ENCODE assay signal across 26 cellular contexts in genomic region chr1:24554714-24555113, GRCh38. TPM values are rescaled to one million over a fixed set of nuclear protein-coding genes. Genes with fewer than 3 reads are reported as not detected.
"Had no signal": no experiment of that assay in that cellular context is flagged by ENCODE, and none has a peak within 500 bp of the region (broad histone marks: within the 10 kb centered on the region; RNA-seq: fewer than 3 reads in every experiment).

No MANE protein-coding gene starts in this region.

- FAIRE-seq: frontal cortex had no signal

- H3K27me3 ChIP-seq: colonic mucosa, ovary, thyroid gland had no signal

- ATAC-seq: activated T-cell treated with anti-CD3 and anti-CD28 coated beads, Interleukin-2, amount 50 U/mL, for 4 hours; natural killer cell treated with Interleukin-12 subunit alpha and Interleukin-12 subunit beta and Interleukin-15 and Interleukin-18, amount 100 ng/mL, for 72 hours had no signal

- H3K36me3 ChIP-seq: adrenal gland, ascending aorta, brain microvascular endothelial cell, colonic mucosa, esophagus muscularis mucosa, left ventricle myocardium inferior, neutrophil, ovary, prostate gland, thyroid gland had no signal

- H3K4me1 ChIP-seq: ascending aorta, colonic mucosa, prostate gland had no signal

- DNase-seq: activated CD4-positive, alpha-beta T cell treated with anti-CD3 and anti-CD28 coated beads for 4 hours; activated CD4-positive, alpha-beta T cell treated with anti-CD3 and anti-CD28 coated beads, Interleukin-2, amount 50 U/mL, for 48 hours; activated CD4-positive, CD25-positive, alpha-beta regulatory T cell; activated CD8-positive, alpha-beta memory T cell treated with anti-CD3 and anti-CD28 coated beads, Interleukin-2, amount 50 U/mL, for 48 hours; activated naive CD4-positive, alpha-beta T cell treated with anti-CD3 and anti-CD28 coated beads for 36 hours; activated T-cell treated with anti-CD3 and anti-CD28 coated beads, Interleukin-2, amount 50 U/mL, for 4 hours; adrenal gland; brain microvascular endothelial cell; caudate nucleus; colonic mucosa; hippocampal formation; left ventricle myocardium inferior; stimulated activated CD4-positive, alpha-beta T cell treated with anti-CD3 and anti-CD28 coated beads, Interleukin-12 subunit alpha, Interleukin-12 subunit beta, amount 100 ng/mL, for 4 hours; substantia nigra; T-helper 9 cell; thyroid gland had no signal

- H3K4me3 ChIP-seq: adrenal gland, ascending aorta, esophagus muscularis mucosa, left ventricle myocardium inferior, ovary had no signal

- H3K9me3 ChIP-seq: adrenal gland, ascending aorta, colonic mucosa, esophagus muscularis mucosa, left ventricle myocardium inferior, neutrophil, ovary, prostate gland, thyroid gland had no signal

- H3K27ac ChIP-seq: adrenal gland, ascending aorta, brain microvascular endothelial cell, colonic mucosa, esophagus muscularis mucosa, left ventricle myocardium inferior, neutrophil, ovary had no signal

RNA-seq across cellular contexts. Expression of gene NCMAP, which starts 1.2 kb away (rescaled TPM):
- total RNA-seq: activated T-helper 2 cell treated with anti-CD3 and anti-CD28 coated beads, Interferon-gamma antibody, Interleukin-2, Interleukin-4, amounts not matched to agents 10 μg/mL and 5 μg/mL and 100 μg/mL, durations not matched to agents 14 hours and 24 hours and 36 hours; ascending aorta; lung microvascular endothelial cell; natural killer cell treated with Interleukin-12 subunit alpha and Interleukin-12 subunit beta and Interleukin-15 and Interleukin-18, amount 100 ng/mL, for 72 hours; T-helper 1 cell treated with Interleukin-12 subunit alpha and Interleukin-12 subunit beta and Interleukin-4 antibody, amounts not matched to agents 30 ng/mL and 1 ng/mL, for 36 hours had no signal
